ENCODE assay signal across 8 cellular contexts in genomic region chr17:48131216-48131824, GRCh38. TPM values are rescaled to one million over a fixed set of nuclear protein-coding genes. Genes with fewer than 3 reads are reported as not detected.
DNase-seq lines count a peak whose midpoint lies in the region; ATAC-seq and FAIRE-seq lines count a peak whose summit lies in the region.

No MANE protein-coding gene starts in this region.

- DNase-seq in MV-4-11 (lab: John Stamatoyannopoulos, UW) = peak; percentile 51
- peak; percentile 67 to 76 for DNase-seq in SJSA1 (ENCODE audit: low read depth in 1 of 2, low spot score in 2 of 2)
- DNase-seq in amygdala (lab: John Stamatoyannopoulos, UW) = peak in 29 of 56 donors; percentile 5 to 77 (median 26)
- DNase-seq in right cardiac atrium = no peak
- DNase-seq in small intestine = peak; percentile 65
- no peak for DNase-seq in GOT3 (lab: John Stamatoyannopoulos, UW)

- no peak overlapping the region for H3K27ac ChIP-seq in SJSA1
- H3K27ac ChIP-seq in right cardiac atrium (ENCODE audit: low read length) = no peak overlapping the region
- H3K27ac ChIP-seq in small intestine (ENCODE audit: low read depth in 1 of 2, low read length in 1 of 2) = no peak overlapping the region

- WGBS in right cardiac atrium = 40% methylated on average over 4 of the region's 4 CpGs
- 46 to 52% (median 49%) methylated on average over 4 of the region's 4 CpGs for WGBS in small intestine, 3 donors

- intact Hi-C loops in right cardiac atrium (cut with DNase I) = loop anchor here in 3 of 4 donors (2.0 to 5.0 kb wide), 3 partner anchors 104 to 107 kb away; no protein-coding TSS in a partner anchor

- H3K27me3 ChIP-seq in SJSA1 (replicated peaks) (0 out of 2 replicates have a peak, but pooled peaks cover 4% of the 10 kb centered on the region), right cardiac atrium (ENCODE audit: control insufficient read depth, insufficient read depth) (no peaks in the 10 kb centered on the region), small intestine (ENCODE audit: control insufficient read depth in 2 of 2, insufficient read depth in 2 of 2, low read length in 2 of 2) (no peaks in the 10 kb centered on the region)

- peak; percentile 85 to 91 for ATAC-seq in right cardiac atrium
- ATAC-seq in HG03159 (IDR thresholded peaks at IDR 0.05; ENCODE audit: unreplicated experiment) = no peak

- peak; percentile 95 for FAIRE-seq in G401.6 (lab: Jason Lieb, UNC)
- no peak for FAIRE-seq in small intestine (lab: Jason Lieb, UNC)

- H3K4me1 ChIP-seq in SJSA1 (replicated peaks) (peaks cover 8% of the 10 kb centered on the region), right cardiac atrium (ENCODE audit: control insufficient read depth, insufficient read depth, low read length) (no peaks in the 10 kb centered on the region), small intestine (ENCODE audit: control insufficient read depth in 2 of 2, insufficient read depth in 1 of 2, low read depth in 1 of 2, low read length in 1 of 2) (no peaks in the 10 kb centered on the region)

- H3K9me3 ChIP-seq in SJSA1 (replicated peaks) (no peaks in the 10 kb centered on the region), right cardiac atrium (ENCODE audit: control insufficient read depth, low read length) (no peaks in the 10 kb centered on the region), small intestine (ENCODE audit: control insufficient read depth, low read depth) (no peaks in the 10 kb centered on the region)

- no peak overlapping the region for H3K4me3 ChIP-seq in SJSA1
- no peak overlapping the region for H3K4me3 ChIP-seq in right cardiac atrium (ENCODE audit: low read length)
- H3K4me3 ChIP-seq in small intestine (ENCODE audit: low read depth in 1 of 2, low read length in 2 of 2) = no peak overlapping the region

- H3K36me3 ChIP-seq in SJSA1 = peaks cover 4% of the 10 kb centered on the region; the same call in 1 of the 2 replicates
- H3K36me3 ChIP-seq in small intestine (ENCODE audit: control insufficient read depth in 2 of 2, insufficient read depth in 2 of 2, low read length in 2 of 2) = no peaks in the 10 kb centered on the region

RNA-seq across cellular contexts. Expression of gene SNX11, which starts 23.8 kb away (rescaled TPM):
- 13.3 and 16.4 TPM in 2 replicates for total RNA-seq in SJSA1 (2014; rRNA removed; shearing (Covaris generic))
- total RNA-seq in right cardiac atrium = 10 to 100 TPM; 10.4 to 16.6 (median 13.2) TPM
- polyA plus RNA-seq in right cardiac atrium = 7.5 TPM
- 10 to 100 TPM; 11.4 to 16.3 (median 13.8) TPM for polyA plus RNA-seq in small intestine

RNA-seq across cellular contexts. Expression of gene CBX1, which starts 30.0 kb away (rescaled TPM):
- total RNA-seq in SJSA1 (2014; rRNA removed; shearing (Covaris generic)) = 111 and 149 TPM in 2 replicates
- total RNA-seq in right cardiac atrium = 10 to 100 TPM; 29.2 to 37.9 (median 34.5) TPM
- polyA plus RNA-seq in right cardiac atrium (31.1 TPM), small intestine (10 to 100 TPM in 1 of 3 donors, 1 to 10 TPM in 2; 9.4 to 29.5 (median 10.0) TPM)

Comparison
In these comparisons a context has a peak if more than half of its experiments do, and no peak if none do; other contexts are left out.
1. DNase-seq: peak in MV-4-11 (single experiment), SJSA1 (2 of 2), amygdala (29 of 56) and small intestine (single experiment); none in right cardiac atrium (0 of 3) and GOT3 (single experiment).